Comparison of ENCODE assay signal across 18 cellular contexts in the genomic region with DNA sequence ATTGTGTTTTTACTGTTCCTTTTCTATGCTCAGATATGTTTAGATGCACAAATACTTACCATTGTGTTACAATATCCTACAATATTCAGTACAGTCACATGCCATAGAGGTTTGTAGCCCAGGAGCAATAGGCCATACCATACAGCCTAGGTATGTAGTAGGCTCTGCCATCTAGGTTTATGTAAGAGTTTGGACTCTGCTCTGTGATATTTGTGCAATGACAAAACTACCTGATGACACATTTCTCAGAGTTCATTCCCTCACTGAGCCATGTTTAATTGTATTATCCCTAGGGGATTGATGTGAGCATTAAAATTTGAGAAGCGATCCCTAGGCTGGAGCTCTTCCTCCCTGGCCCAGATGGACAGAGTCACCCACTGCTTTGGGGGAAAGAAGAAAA.
DNase-seq lines count a peak whose midpoint lies in the region; ATAC-seq, FAIRE-seq and TF ChIP-seq lines count a peak whose summit lies in the region.
"Had no signal": no experiment of that assay in that cellular context is flagged by ENCODE, and none has a peak within 500 bp of the region (broad histone marks: within the 10 kb centered on the region; RNA-seq: fewer than 3 reads in every experiment).

No MANE protein-coding gene starts in this region.

- H3K4me3 ChIP-seq in trophoblast cell (ENCODE audit: low read depth, low read length): no peak overlapping the region
- H3K4me3 ChIP-seq: BLaER1 had no signal

- H3K36me3 ChIP-seq in trophoblast cell (ENCODE audit: control insufficient read depth in 1 of 2, insufficient read depth in 2 of 2, low read length in 2 of 2): no peaks in the 10 kb centered on the region
- H3K36me3 ChIP-seq: BLaER1 had no signal

- H3K79me2 ChIP-seq in trophoblast cell (ENCODE audit: control insufficient read depth, insufficient read depth, low read length, poor library complexity): no peaks in the 10 kb centered on the region

- no peak for TF ChIP-seq CTCF in WTC11 (IDR thresholded peaks at IDR 0.05)

- no peaks in the 10 kb centered on the region for H3K27me3 ChIP-seq in trophoblast cell (ENCODE audit: insufficient read depth, low read length)
- H3K27me3 ChIP-seq: BLaER1 had no signal

- no peaks in the 10 kb centered on the region for H3K4me1 ChIP-seq in trophoblast cell (ENCODE audit: control insufficient read depth in 1 of 2, insufficient read depth in 2 of 2, low read length in 2 of 2)
- H3K4me1 ChIP-seq: BLaER1, Caco-2 had no signal

- H3K9me3 ChIP-seq in trophoblast cell (ENCODE audit: insufficient read depth, low read depth, low read length): peaks cover 2% of the 10 kb centered on the region
- H3K9me3 ChIP-seq: BLaER1, Caco-2 had no signal

- no peak overlapping the region for H3K14ac ChIP-seq in trophoblast cell (ENCODE audit: low read length)

- H3K23ac ChIP-seq in trophoblast cell (ENCODE audit: low read length): no peak overlapping the region

- H3K4ac ChIP-seq in trophoblast cell (ENCODE audit: low read depth, low read length): no peak overlapping the region

- CTCF ChIA-PET in WTC11 (lab: Charles Lee): no interaction called here

- H3K27ac Mint-ChIP-seq in WTC11: no peak overlapping the region
- H3K27ac Mint-ChIP-seq: CD8-positive, alpha-beta memory T cell; H9 had no signal

- no peaks in the 10 kb centered on the region for H3K36me3 Mint-ChIP-seq in WTC11
- H3K36me3 Mint-ChIP-seq: CD8-positive, alpha-beta memory T cell had no signal

- H2BK120ac ChIP-seq in trophoblast cell (ENCODE audit: insufficient read depth, low read length, poor library complexity): no peak overlapping the region

- H4K91ac ChIP-seq in trophoblast cell (ENCODE audit: low read depth, low read length): no peak overlapping the region

- no peak overlapping the region for H3K9ac ChIP-seq in trophoblast cell (ENCODE audit: low read length)
- H3K9ac ChIP-seq: BLaER1 had no signal

- DNase-seq in GM12891 (ENCODE audit: insufficient read length, low spot score) (no peak), WTC11 (ENCODE audit: low spot score) (no peak), left lobe of liver (ENCODE audit: low spot score) (no peak), trophoblast cell (peak; percentile 42 to 78)
- no peak for DNase-seq in stimulated activated CD4-positive, alpha-beta T cell treated with anti-CD3 and anti-CD28 coated beads, Interleukin-4, amount 100 ng/mL, for 4 hours
- DNase-seq: 8988T; AML-193; Caco-2; CD8-positive, alpha-beta memory T cell; GOT3; H9; IMR-90; KBM-7 had no signal

- H3K9me3 Mint-ChIP-seq in WTC11: no peaks in the 10 kb centered on the region
- H3K9me3 Mint-ChIP-seq: CD8-positive, alpha-beta memory T cell; H9 had no signal

- no peak overlapping the region for H3K4me3 Mint-ChIP-seq in WTC11
- H3K4me3 Mint-ChIP-seq: CD8-positive, alpha-beta memory T cell; H9 had no signal

- no peak overlapping the region for H2AFZ ChIP-seq in trophoblast cell (ENCODE audit: insufficient read depth, low read length, poor library complexity)

- peaks cover 7% of the 10 kb centered on the region; the same call in 1 of the 2 replicates for H3K27me3 Mint-ChIP-seq in WTC11 (ENCODE audit: low read depth)

- H3K4me2 ChIP-seq in trophoblast cell (ENCODE audit: low read length): no peak overlapping the region
- H3K4me2 ChIP-seq: BLaER1 had no signal

- no peak overlapping the region for H3K27ac ChIP-seq in trophoblast cell (ENCODE audit: low read depth, low read length)
- H3K27ac ChIP-seq: BLaER1, HL-60 had no signal

- WGBS in trophoblast cell (ENCODE audit: extremely low coverage, insufficient coverage, insufficient read length): no CpG with 5 or more reads among the region's 1 CpG

- ATAC-seq in WTC11 (no peak), left lobe of liver (peak; percentile 77), GM18873 (IDR thresholded peaks at IDR 0.05; ENCODE audit: low FRiP score, unreplicated experiment) (no peak), HG03520 (IDR thresholded peaks at IDR 0.05; ENCODE audit: unreplicated experiment) (no peak)

- H4K12ac ChIP-seq in trophoblast cell (ENCODE audit: low read depth, low read length): no peak overlapping the region

- POLR2A ChIA-PET in WTC11 (lab: Charles Lee): no interaction called here

- peaks cover 3% of the 10 kb centered on the region for H3K4me1 Mint-ChIP-seq in WTC11
- H3K4me1 Mint-ChIP-seq: CD8-positive, alpha-beta memory T cell had no signal

- no peak overlapping the region for H2BK5ac ChIP-seq in trophoblast cell (ENCODE audit: low read depth, low read length, poor library complexity)

- H4K8ac ChIP-seq in trophoblast cell (ENCODE audit: low read depth, low read length): no peak overlapping the region

- peaks cover 2% of the 10 kb centered on the region for H3K79me1 ChIP-seq in trophoblast cell (ENCODE audit: low read length)

- no peak for TF ChIP-seq POLR2A in GM12891 (IDR thresholded peaks at IDR 0.05; ENCODE audit: low read depth, low read length)

- no peak overlapping the region for H2AK5ac ChIP-seq in trophoblast cell (ENCODE audit: low read length)

- peak; percentile 43 for FAIRE-seq in GM12891 (lab: Jason Lieb, UNC)
- FAIRE-seq: GM18507 had no signal

- H2BK12ac ChIP-seq in trophoblast cell (ENCODE audit: low read length): no peak overlapping the region

- H3K18ac ChIP-seq in trophoblast cell (ENCODE audit: low read length): no peak overlapping the region

TF ChIP-seq in GM12891, 5 proteins besides CTCF, POLR2A, EP300 and RAD21:
- TF ChIP-seq POLR2AphosphoS5 (IDR thresholded peaks at IDR 0.05; ENCODE audit: low read depth, low read length): no peak
- no peak for TF ChIP-seq SPI1 (IDR thresholded peaks at IDR 0.05; ENCODE audit: low read depth, low read length)
- no peak for TF ChIP-seq PAX5 (IDR thresholded peaks at IDR 0.05; ENCODE audit: insufficient read depth, low read length, severe bottlenecking)
- no peak for TF ChIP-seq POU2F2 (IDR thresholded peaks at IDR 0.05; ENCODE audit: low read depth, low read length)

TF ChIP-seq in WTC11, 78 proteins besides CTCF, POLR2A, EP300 and RAD21:
- TF ChIP-seq GABPB1 (CRISPR knock-in tag; IDR thresholded peaks at IDR 0.05) (peak; percentile 62; the same call in 1 of the 2 replicates), TEAD4 (CRISPR knock-in tag; IDR thresholded peaks at IDR 0.05) (no peak)

Comparison
In these comparisons a context has a peak if more than half of its experiments do, and no peak if none do; other contexts are left out.
1. DNase-seq: peak in trophoblast cell (2 of 2); none in GM12891 (single experiment), WTC11 (single experiment), left lobe of liver (single experiment) and stimulated activated CD4-positive, alpha-beta T cell treated with anti-CD3 and anti-CD28 coated beads, Interleukin-4, amount 100 ng/mL, for 4 hours (0 of 2).